In the genomic region with DNA sequence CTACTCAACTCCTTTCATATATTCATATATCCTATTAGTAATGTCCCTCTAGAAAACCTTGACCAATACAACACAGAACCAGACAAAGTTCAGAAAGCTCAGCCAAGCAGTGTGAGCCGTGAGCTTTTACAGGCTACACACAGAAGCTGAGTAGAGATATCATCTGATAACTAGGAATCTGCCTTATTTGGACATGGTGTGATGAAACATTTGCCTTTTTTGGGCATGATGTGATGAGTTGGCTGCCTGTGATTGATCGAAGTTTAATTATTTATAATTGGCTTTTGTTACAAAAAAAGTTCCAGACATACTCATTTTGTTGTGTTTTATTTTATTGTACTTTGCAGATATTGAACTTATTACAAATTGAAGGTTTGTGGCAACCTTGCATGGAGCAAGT, we compare ENCODE assay signal across 2 cellular contexts.
TF ChIP-seq lines count a peak whose summit lies in the region.

No MANE protein-coding gene starts in this region.

TF ChIP-seq in HepG2, 621 proteins besides CTCF, POLR2A, EP300 and RAD21:
- TF ChIP-seq MAZ (IDR thresholded peaks at IDR 0.05; ENCODE audit: borderline replicate concordance, low read depth, low read length) = no peak
- TF ChIP-seq MAZ (CRISPR knock-in tag; IDR thresholded peaks at IDR 0.05; ENCODE audit: low read depth) = no peak
- TF ChIP-seq SRSF9 (IDR thresholded peaks at IDR 0.05; ENCODE audit: borderline replicate concordance, insufficient read depth, low read depth, low read length, poor library complexity, severe bottlenecking) = no peak
- TF ChIP-seq, protein P1, sequence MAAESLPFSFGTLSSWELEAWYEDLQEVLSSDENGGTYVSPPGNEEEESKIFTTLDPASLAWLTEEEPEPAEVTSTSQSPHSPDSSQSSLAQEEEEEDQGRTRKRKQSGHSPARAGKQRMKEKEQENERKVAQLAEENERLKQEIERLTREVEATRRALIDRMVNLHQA (CRISPR knock-in tag; IDR thresholded peaks at IDR 0.05) = no peak
- TF ChIP-seq, protein P2, sequence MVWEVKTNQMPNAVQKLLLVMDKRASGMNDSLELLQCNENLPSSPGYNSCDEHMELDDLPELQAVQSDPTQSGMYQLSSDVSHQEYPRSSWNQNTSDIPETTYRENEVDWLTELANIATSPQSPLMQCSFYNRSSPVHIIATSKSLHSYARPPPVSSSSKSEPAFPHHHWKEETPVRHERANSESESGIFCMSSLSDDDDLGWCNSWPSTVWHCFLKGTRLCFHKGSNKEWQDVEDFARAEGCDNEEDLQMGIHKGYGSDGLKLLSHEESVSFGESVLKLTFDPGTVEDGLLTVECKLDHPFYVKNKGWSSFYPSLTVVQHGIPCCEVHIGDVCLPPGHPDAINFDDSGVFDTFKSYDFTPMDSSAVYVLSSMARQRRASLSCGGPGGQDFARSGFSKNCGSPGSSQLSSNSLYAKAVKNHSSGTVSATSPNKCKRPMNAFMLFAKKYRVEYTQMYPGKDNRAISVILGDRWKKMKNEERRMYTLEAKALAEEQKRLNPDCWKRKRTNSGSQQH (CRISPR knock-in tag; IDR thresholded peaks at IDR 0.05; ENCODE audit: low read depth) = no peak
- TF ChIP-seq SRF (IDR thresholded peaks at IDR 0.05; ENCODE audit: low read depth, low read length) = peak; percentile 23; the same call in 1 of the 2 replicates

TF ChIP-seq in IMR-90, 13 proteins besides CTCF, POLR2A, EP300 and RAD21:
- no peak for TF ChIP-seq SMC3 (IDR thresholded peaks at IDR 0.05; ENCODE audit: low read depth, low read length)
- no peak for TF ChIP-seq RFX5 (IDR thresholded peaks at IDR 0.05; ENCODE audit: low read depth, low read length)
- no peak for TF ChIP-seq CHD1 (IDR thresholded peaks at IDR 0.05; ENCODE audit: low read depth, low read length)
- no peak for TF ChIP-seq RCOR1 (IDR thresholded peaks at IDR 0.05; ENCODE audit: insufficient replicate concordance, low read length)
- no peak for TF ChIP-seq MAFK (IDR thresholded peaks at IDR 0.05; ENCODE audit: low read depth, low read length)
- TF ChIP-seq, protein P3, sequence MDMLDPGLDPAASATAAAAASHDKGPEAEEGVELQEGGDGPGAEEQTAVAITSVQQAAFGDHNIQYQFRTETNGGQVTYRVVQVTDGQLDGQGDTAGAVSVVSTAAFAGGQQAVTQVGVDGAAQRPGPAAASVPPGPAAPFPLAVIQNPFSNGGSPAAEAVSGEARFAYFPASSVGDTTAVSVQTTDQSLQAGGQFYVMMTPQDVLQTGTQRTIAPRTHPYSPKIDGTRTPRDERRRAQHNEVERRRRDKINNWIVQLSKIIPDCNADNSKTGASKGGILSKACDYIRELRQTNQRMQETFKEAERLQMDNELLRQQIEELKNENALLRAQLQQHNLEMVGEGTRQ (IDR thresholded peaks at IDR 0.05; ENCODE audit: low read depth, low read length) = no peak
- no peak for TF ChIP-seq CEBPB (IDR thresholded peaks at IDR 0.05; ENCODE audit: low read depth, low read length)
- no peak for TF ChIP-seq NFE2L2 (IDR thresholded peaks at IDR 0.05; ENCODE audit: low read depth, low read length)
- TF ChIP-seq, protein P4, sequence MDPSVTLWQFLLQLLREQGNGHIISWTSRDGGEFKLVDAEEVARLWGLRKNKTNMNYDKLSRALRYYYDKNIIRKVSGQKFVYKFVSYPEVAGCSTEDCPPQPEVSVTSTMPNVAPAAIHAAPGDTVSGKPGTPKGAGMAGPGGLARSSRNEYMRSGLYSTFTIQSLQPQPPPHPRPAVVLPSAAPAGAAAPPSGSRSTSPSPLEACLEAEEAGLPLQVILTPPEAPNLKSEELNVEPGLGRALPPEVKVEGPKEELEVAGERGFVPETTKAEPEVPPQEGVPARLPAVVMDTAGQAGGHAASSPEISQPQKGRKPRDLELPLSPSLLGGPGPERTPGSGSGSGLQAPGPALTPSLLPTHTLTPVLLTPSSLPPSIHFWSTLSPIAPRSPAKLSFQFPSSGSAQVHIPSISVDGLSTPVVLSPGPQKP (IDR thresholded peaks at IDR 0.05; ENCODE audit: borderline replicate concordance, low read depth, low read length) = no peak
- no peak for TF ChIP-seq FOS (IDR thresholded peaks at IDR 0.05; ENCODE audit: low read depth, low read length)
- TF ChIP-seq MAZ (IDR thresholded peaks at IDR 0.05; ENCODE audit: borderline replicate concordance, low read depth, low read length) = no peak
- no peak for TF ChIP-seq MXI1 (IDR thresholded peaks at IDR 0.05; ENCODE audit: borderline replicate concordance, low read depth, low read length)
- no peak for TF ChIP-seq BHLHE40 (IDR thresholded peaks at IDR 0.05; ENCODE audit: low read depth, low read length)
